ENCODE assay signal across 1 cellular context in the genomic region with DNA sequence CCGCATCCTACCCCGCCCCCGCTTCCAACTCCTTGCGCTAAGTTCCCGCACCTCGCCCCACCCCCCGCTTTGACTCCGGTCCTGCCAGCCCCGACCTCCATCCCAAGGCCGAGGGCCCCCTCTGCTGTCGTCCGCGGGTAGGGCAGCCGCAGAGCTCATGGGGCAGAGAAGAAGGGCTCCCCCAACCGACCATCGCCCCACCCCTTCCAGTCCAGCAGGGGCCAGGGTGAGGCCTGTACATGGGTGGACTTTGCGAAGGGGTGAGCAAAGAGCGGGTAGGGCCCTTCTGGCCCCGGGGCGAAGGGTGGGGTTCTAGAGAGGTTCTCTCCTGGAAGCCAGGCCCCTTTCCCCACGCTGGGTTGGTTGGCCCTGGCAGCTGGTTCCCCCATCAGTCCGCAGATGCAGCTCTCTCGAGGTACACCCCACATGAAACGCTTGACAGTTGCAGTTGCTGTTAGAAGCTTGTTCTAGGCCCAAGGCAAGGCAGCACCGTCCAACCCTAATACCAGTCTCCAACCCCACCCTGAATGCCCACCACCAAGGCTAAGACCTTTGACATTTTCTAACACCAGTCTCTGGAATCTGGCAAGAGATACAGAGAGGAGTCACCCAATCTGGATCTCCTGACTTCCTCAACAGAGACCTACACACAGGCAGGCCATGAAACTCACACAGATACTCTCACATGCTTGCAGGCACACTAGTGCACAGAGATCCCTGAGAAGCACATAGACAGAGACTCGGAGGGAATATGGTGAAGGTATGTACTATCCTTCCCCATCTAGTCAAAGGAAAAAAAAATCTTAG.
TF ChIP-seq lines count a peak whose summit lies in the region.

No MANE protein-coding gene starts in this region.

TF ChIP-seq in HepG2, 621 proteins besides CTCF, POLR2A, EP300 and RAD21 (continued from another document and continues in another):
- TF ChIP-seq, protein P1, sequence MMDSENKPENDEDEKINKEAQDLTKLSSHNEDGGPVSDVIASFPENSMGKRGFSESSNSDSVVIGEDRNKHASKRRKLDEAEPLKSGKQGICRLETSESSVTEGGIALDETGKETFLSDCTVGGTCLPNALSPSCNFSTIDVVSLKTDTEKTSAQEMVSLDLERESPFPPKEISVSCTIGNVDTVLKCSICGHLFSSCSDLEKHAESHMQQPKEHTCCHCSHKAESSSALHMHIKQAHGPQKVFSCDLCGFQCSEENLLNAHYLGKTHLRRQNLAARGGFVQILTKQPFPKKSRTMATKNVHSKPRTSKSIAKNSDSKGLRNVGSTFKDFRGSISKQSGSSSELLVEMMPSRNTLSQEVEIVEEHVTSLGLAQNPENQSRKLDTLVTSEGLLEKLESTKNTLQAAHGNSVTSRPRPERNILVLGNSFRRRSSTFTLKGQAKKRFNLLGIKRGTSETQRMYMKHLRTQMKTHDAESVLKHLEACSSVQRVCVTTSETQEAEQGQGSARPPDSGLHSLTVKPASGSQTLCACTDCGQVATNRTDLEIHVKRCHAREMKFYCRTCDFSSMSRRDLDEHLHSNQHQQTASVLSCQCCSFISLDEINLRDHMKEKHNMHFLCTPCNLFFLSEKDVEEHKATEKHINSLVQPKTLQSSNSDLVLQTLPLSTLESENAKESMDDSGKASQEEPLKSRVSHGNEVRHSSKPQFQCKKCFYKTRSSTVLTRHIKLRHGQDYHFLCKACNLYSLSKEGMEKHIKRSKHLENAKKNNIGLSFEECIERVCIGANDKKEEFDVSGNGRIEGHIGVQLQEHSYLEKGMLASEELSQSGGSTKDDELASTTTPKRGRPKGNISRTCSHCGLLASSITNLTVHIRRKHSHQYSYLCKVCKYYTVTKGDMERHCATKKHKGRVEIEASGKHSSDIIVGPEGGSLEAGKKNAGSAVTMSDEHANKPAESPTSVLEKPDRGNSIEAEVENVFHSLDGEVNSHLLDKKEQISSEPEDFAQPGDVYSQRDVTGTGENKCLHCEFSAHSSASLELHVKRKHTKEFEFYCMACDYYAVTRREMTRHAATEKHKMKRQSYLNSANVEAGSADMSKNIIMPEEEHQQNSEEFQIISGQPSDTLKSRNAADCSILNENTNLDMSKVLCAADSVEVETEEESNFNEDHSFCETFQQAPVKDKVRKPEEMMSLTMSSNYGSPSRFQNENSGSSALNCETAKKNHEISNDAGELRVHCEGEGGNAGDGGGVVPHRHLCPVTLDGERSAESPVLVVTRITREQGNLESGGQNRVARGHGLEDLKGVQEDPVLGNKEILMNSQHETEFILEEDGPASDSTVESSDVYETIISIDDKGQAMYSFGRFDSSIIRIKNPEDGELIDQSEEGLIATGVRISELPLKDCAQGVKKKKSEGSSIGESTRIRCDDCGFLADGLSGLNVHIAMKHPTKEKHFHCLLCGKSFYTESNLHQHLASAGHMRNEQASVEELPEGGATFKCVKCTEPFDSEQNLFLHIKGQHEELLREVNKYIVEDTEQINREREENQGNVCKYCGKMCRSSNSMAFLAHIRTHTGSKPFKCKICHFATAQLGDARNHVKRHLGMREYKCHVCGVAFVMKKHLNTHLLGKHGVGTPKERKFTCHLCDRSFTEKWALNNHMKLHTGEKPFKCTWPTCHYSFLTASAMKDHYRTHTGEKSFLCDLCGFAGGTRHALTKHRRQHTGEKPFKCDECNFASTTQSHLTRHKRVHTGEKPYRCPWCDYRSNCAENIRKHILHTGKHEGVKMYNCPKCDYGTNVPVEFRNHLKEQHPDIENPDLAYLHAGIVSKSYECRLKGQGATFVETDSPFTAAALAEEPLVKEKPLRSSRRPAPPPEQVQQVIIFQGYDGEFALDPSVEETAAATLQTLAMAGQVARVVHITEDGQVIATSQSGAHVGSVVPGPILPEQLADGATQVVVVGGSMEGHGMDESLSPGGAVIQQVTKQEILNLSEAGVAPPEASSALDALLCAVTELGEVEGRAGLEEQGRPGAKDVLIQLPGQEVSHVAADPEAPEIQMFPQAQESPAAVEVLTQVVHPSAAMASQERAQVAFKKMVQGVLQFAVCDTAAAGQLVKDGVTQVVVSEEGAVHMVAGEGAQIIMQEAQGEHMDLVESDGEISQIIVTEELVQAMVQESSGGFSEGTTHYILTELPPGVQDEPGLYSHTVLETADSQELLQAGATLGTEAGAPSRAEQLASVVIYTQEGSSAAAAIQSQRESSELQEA (CRISPR knock-in tag; IDR thresholded peaks at IDR 0.05; ENCODE audit: not compliant biosample characterization): no peak
- TF ChIP-seq, protein P2, sequence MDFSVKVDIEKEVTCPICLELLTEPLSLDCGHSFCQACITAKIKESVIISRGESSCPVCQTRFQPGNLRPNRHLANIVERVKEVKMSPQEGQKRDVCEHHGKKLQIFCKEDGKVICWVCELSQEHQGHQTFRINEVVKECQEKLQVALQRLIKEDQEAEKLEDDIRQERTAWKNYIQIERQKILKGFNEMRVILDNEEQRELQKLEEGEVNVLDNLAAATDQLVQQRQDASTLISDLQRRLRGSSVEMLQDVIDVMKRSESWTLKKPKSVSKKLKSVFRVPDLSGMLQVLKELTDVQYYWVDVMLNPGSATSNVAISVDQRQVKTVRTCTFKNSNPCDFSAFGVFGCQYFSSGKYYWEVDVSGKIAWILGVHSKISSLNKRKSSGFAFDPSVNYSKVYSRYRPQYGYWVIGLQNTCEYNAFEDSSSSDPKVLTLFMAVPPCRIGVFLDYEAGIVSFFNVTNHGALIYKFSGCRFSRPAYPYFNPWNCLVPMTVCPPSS (IDR thresholded peaks at IDR 0.05): no peak
- no peak for TF ChIP-seq FOXA3 (CRISPR knock-in tag; IDR thresholded peaks at IDR 0.05)
- TF ChIP-seq TCF12 (IDR thresholded peaks at IDR 0.05): no peak
- TF ChIP-seq TCF12 (CRISPR knock-in tag; IDR thresholded peaks at IDR 0.05): no peak
- TF ChIP-seq, protein P3, sequence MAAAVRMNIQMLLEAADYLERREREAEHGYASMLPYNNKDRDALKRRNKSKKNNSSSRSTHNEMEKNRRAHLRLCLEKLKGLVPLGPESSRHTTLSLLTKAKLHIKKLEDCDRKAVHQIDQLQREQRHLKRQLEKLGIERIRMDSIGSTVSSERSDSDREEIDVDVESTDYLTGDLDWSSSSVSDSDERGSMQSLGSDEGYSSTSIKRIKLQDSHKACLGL (CRISPR knock-in tag; IDR thresholded peaks at IDR 0.05): peak; percentile 13; the same call in 1 of the 2 replicates
- no peak for TF ChIP-seq RFX5 (IDR thresholded peaks at IDR 0.05; ENCODE audit: low read depth, low read length)
- TF ChIP-seq ZNF326 (CRISPR knock-in tag; IDR thresholded peaks at IDR 0.05; ENCODE audit: borderline replicate concordance): no peak
- TF ChIP-seq NCOA2 (CRISPR knock-in tag; IDR thresholded peaks at IDR 0.05): no peak
- TF ChIP-seq, protein P4, sequence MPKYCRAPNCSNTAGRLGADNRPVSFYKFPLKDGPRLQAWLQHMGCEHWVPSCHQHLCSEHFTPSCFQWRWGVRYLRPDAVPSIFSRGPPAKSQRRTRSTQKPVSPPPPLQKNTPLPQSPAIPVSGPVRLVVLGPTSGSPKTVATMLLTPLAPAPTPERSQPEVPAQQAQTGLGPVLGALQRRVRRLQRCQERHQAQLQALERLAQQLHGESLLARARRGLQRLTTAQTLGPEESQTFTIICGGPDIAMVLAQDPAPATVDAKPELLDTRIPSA (CRISPR knock-in tag; IDR thresholded peaks at IDR 0.05; ENCODE audit: borderline replicate concordance): no peak
- TF ChIP-seq, protein P5, sequence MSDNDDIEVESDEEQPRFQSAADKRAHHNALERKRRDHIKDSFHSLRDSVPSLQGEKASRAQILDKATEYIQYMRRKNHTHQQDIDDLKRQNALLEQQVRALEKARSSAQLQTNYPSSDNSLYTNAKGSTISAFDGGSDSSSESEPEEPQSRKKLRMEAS (IDR thresholded peaks at IDR 0.05): peak; percentile 26; the same call in 1 of the 2 replicates
- TF ChIP-seq, protein P6, sequence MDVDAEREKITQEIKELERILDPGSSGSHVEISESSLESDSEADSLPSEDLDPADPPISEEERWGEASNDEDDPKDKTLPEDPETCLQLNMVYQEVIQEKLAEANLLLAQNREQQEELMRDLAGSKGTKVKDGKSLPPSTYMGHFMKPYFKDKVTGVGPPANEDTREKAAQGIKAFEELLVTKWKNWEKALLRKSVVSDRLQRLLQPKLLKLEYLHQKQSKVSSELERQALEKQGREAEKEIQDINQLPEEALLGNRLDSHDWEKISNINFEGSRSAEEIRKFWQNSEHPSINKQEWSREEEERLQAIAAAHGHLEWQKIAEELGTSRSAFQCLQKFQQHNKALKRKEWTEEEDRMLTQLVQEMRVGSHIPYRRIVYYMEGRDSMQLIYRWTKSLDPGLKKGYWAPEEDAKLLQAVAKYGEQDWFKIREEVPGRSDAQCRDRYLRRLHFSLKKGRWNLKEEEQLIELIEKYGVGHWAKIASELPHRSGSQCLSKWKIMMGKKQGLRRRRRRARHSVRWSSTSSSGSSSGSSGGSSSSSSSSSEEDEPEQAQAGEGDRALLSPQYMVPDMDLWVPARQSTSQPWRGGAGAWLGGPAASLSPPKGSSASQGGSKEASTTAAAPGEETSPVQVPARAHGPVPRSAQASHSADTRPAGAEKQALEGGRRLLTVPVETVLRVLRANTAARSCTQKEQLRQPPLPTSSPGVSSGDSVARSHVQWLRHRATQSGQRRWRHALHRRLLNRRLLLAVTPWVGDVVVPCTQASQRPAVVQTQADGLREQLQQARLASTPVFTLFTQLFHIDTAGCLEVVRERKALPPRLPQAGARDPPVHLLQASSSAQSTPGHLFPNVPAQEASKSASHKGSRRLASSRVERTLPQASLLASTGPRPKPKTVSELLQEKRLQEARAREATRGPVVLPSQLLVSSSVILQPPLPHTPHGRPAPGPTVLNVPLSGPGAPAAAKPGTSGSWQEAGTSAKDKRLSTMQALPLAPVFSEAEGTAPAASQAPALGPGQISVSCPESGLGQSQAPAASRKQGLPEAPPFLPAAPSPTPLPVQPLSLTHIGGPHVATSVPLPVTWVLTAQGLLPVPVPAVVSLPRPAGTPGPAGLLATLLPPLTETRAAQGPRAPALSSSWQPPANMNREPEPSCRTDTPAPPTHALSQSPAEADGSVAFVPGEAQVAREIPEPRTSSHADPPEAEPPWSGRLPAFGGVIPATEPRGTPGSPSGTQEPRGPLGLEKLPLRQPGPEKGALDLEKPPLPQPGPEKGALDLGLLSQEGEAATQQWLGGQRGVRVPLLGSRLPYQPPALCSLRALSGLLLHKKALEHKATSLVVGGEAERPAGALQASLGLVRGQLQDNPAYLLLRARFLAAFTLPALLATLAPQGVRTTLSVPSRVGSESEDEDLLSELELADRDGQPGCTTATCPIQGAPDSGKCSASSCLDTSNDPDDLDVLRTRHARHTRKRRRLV (CRISPR knock-in tag; IDR thresholded peaks at IDR 0.05): 0 out of 2 replicates have a peak, but pooled peaks have one; percentile 57
- peak; percentile 87 for TF ChIP-seq XRCC5 (optimal IDR thresholded peaks at IDR 0.05; ENCODE audit: low read length)
- 0 out of 2 replicates have a peak, but pooled peaks have one; percentile 29 for TF ChIP-seq ZNF501 (CRISPR knock-in tag; IDR thresholded peaks at IDR 0.05)
- no peak for TF ChIP-seq YEATS4 (CRISPR knock-in tag; IDR thresholded peaks at IDR 0.05; ENCODE audit: borderline replicate concordance)
- TF ChIP-seq, protein P7, sequence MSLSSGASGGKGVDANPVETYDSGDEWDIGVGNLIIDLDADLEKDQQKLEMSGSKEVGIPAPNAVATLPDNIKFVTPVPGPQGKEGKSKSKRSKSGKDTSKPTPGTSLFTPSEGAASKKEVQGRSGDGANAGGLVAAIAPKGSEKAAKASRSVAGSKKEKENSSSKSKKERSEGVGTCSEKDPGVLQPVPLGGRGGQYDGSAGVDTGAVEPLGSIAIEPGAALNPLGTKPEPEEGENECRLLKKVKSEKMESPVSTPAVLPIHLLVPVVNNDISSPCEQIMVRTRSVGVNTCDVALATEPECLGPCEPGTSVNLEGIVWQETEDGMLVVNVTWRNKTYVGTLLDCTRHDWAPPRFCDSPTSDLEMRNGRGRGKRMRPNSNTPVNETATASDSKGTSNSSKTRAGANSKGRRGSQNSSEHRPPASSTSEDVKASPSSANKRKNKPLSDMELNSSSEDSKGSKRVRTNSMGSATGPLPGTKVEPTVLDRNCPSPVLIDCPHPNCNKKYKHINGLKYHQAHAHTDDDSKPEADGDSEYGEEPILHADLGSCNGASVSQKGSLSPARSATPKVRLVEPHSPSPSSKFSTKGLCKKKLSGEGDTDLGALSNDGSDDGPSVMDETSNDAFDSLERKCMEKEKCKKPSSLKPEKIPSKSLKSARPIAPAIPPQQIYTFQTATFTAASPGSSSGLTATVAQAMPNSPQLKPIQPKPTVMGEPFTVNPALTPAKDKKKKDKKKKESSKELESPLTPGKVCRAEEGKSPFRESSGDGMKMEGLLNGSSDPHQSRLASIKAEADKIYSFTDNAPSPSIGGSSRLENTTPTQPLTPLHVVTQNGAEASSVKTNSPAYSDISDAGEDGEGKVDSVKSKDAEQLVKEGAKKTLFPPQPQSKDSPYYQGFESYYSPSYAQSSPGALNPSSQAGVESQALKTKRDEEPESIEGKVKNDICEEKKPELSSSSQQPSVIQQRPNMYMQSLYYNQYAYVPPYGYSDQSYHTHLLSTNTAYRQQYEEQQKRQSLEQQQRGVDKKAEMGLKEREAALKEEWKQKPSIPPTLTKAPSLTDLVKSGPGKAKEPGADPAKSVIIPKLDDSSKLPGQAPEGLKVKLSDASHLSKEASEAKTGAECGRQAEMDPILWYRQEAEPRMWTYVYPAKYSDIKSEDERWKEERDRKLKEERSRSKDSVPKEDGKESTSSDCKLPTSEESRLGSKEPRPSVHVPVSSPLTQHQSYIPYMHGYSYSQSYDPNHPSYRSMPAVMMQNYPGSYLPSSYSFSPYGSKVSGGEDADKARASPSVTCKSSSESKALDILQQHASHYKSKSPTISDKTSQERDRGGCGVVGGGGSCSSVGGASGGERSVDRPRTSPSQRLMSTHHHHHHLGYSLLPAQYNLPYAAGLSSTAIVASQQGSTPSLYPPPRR (CRISPR knock-in tag; IDR thresholded peaks at IDR 0.05; ENCODE audit: borderline replicate concordance): no peak
- no peak for TF ChIP-seq SOX6 (IDR thresholded peaks at IDR 0.05)
- no peak for TF ChIP-seq SOX6 (CRISPR knock-in tag; IDR thresholded peaks at IDR 0.05)
- TF ChIP-seq GATAD1 (CRISPR knock-in tag; IDR thresholded peaks at IDR 0.05): 0 out of 2 replicates have a peak, but pooled peaks have one; percentile 42
- TF ChIP-seq ZNF33B (CRISPR knock-in tag; IDR thresholded peaks at IDR 0.05): no peak
- TF ChIP-seq SYNCRIP (IDR thresholded peaks at IDR 0.05; ENCODE audit: insufficient read depth, low read depth, low read length): no peak
- TF ChIP-seq, protein P8, sequence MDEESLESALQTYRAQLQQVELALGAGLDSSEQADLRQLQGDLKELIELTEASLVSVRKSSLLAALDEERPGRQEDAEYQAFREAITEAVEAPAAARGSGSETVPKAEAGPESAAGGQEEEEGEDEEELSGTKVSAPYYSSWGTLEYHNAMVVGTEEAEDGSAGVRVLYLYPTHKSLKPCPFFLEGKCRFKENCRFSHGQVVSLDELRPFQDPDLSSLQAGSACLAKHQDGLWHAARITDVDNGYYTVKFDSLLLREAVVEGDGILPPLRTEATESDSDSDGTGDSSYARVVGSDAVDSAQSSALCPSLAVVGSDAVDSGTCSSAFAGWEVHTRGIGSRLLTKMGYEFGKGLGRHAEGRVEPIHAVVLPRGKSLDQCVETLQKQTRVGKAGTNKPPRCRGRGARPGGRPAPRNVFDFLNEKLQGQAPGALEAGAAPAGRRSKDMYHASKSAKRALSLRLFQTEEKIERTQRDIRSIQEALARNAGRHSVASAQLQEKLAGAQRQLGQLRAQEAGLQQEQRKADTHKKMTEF (CRISPR knock-in tag; IDR thresholded peaks at IDR 0.05): 0 out of 2 replicates have a peak, but pooled peaks have one; percentile 23
- TF ChIP-seq MED1 (CRISPR knock-in tag; IDR thresholded peaks at IDR 0.05): no peak
- 0 out of 2 replicates have a peak, but pooled peaks have one; percentile 48 for TF ChIP-seq HDAC1 (CRISPR knock-in tag; IDR thresholded peaks at IDR 0.05)
- TF ChIP-seq ZNF441 (CRISPR knock-in tag; IDR thresholded peaks at IDR 0.05; ENCODE audit: borderline replicate concordance): no peak
- no peak for TF ChIP-seq DNMT3B (CRISPR knock-in tag; conservative IDR thresholded peaks at IDR 0.05)
- no peak for TF ChIP-seq ZNF180 (CRISPR knock-in tag; IDR thresholded peaks at IDR 0.05; ENCODE audit: borderline replicate concordance, low read depth)
- no peak for TF ChIP-seq NR2F6 (IDR thresholded peaks at IDR 0.05)
- 0 out of 2 replicates have a peak, but pooled peaks have one; percentile 12 for TF ChIP-seq NR2F6 (CRISPR knock-in tag; IDR thresholded peaks at IDR 0.05)
- TF ChIP-seq ZNF564 (CRISPR knock-in tag; IDR thresholded peaks at IDR 0.05): no peak
